ENCODE assay signal across 1 cellular context in the genomic region with DNA sequence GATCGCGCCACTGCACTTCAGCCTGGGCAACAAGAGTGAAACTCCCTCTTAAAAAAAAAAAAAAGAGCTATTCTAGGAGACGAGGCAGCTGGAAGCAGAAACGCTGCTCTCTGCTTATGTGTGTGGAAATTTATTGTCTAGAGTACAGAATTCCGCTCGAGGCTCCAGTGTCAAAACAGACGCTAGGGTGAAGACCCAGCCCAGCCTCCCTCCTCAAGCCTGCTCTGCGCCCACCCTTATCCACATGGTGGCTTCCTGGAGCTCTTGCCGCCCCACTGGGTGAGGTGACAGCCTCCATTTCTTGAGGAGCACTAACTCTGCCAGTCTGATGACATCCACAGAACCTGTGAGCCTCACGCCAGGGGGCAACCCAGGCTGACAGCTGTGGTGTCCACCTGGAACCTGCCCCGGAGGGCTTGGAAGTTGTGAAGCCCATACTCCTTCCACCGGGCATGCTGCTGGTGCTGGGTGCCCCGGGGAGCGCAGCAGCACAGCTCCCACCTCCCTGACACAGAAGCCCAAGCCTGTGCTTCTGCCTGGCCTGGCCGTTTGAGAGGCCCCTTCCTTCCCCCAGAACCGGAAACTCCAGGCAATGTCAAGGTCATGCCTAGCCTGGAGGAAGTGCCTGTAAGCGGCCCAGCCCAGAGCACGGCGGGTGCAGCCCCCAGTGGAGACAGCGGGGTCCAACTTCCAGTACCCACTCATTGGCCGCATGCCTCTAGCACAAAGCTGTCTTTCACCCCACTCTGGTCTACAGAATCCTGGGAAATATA.
TF ChIP-seq lines count a peak whose summit lies in the region.

No MANE protein-coding gene starts in this region.

TF ChIP-seq in HepG2, 621 proteins besides CTCF, POLR2A, EP300 and RAD21 (continued from another document and continues in another):
- TF ChIP-seq, protein P1, sequence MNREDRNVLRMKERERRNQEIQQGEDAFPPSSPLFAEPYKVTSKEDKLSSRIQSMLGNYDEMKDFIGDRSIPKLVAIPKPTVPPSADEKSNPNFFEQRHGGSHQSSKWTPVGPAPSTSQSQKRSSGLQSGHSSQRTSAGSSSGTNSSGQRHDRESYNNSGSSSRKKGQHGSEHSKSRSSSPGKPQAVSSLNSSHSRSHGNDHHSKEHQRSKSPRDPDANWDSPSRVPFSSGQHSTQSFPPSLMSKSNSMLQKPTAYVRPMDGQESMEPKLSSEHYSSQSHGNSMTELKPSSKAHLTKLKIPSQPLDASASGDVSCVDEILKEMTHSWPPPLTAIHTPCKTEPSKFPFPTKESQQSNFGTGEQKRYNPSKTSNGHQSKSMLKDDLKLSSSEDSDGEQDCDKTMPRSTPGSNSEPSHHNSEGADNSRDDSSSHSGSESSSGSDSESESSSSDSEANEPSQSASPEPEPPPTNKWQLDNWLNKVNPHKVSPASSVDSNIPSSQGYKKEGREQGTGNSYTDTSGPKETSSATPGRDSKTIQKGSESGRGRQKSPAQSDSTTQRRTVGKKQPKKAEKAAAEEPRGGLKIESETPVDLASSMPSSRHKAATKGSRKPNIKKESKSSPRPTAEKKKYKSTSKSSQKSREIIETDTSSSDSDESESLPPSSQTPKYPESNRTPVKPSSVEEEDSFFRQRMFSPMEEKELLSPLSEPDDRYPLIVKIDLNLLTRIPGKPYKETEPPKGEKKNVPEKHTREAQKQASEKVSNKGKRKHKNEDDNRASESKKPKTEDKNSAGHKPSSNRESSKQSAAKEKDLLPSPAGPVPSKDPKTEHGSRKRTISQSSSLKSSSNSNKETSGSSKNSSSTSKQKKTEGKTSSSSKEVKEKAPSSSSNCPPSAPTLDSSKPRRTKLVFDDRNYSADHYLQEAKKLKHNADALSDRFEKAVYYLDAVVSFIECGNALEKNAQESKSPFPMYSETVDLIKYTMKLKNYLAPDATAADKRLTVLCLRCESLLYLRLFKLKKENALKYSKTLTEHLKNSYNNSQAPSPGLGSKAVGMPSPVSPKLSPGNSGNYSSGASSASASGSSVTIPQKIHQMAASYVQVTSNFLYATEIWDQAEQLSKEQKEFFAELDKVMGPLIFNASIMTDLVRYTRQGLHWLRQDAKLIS (CRISPR knock-in tag; IDR thresholded peaks at IDR 0.05), result no peak
- TF ChIP-seq RXRA (CRISPR knock-in tag; IDR thresholded peaks at IDR 0.05), result peak; percentile 62
- no peak for TF ChIP-seq ZNF781 (CRISPR knock-in tag; IDR thresholded peaks at IDR 0.05; ENCODE audit: borderline replicate concordance, not compliant biosample characterization)
- 0 out of 2 replicates have a peak, but pooled peaks have one; percentile 13 for TF ChIP-seq ZNF333 (CRISPR knock-in tag; IDR thresholded peaks at IDR 0.05; ENCODE audit: borderline replicate concordance)
- TF ChIP-seq, protein P2, sequence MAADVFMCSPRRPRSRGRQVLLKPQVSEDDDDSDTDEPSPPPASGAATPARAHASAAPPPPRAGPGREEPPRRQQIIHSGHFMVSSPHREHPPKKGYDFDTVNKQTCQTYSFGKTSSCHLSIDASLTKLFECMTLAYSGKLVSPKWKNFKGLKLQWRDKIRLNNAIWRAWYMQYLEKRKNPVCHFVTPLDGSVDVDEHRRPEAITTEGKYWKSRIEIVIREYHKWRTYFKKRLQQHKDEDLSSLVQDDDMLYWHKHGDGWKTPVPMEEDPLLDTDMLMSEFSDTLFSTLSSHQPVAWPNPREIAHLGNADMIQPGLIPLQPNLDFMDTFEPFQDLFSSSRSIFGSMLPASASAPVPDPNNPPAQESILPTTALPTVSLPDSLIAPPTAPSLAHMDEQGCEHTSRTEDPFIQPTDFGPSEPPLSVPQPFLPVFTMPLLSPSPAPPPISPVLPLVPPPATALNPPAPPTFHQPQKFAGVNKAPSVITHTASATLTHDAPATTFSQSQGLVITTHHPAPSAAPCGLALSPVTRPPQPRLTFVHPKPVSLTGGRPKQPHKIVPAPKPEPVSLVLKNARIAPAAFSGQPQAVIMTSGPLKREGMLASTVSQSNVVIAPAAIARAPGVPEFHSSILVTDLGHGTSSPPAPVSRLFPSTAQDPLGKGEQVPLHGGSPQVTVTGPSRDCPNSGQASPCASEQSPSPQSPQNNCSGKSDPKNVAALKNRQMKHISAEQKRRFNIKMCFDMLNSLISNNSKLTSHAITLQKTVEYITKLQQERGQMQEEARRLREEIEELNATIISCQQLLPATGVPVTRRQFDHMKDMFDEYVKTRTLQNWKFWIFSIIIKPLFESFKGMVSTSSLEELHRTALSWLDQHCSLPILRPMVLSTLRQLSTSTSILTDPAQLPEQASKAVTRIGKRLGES (CRISPR knock-in tag; IDR thresholded peaks at IDR 0.05; ENCODE audit: borderline replicate concordance), result no peak
- TF ChIP-seq, protein P3, sequence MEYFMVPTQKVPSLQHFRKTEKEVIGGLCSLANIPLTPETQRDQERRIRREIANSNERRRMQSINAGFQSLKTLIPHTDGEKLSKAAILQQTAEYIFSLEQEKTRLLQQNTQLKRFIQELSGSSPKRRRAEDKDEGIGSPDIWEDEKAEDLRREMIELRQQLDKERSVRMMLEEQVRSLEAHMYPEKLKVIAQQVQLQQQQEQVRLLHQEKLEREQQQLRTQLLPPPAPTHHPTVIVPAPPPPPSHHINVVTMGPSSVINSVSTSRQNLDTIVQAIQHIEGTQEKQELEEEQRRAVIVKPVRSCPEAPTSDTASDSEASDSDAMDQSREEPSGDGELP (IDR thresholded peaks at IDR 0.05; ENCODE audit: borderline replicate concordance, low read depth), result no peak
- TF ChIP-seq ZNF644 (CRISPR knock-in tag; IDR thresholded peaks at IDR 0.05; ENCODE audit: low read depth), result no peak
- no peak for TF ChIP-seq HOXA5 (CRISPR knock-in tag; IDR thresholded peaks at IDR 0.05)
- no peak for TF ChIP-seq PHF5A (CRISPR knock-in tag; IDR thresholded peaks at IDR 0.05; ENCODE audit: low read depth, unreplicated experiment)
- no peak for TF ChIP-seq ZKSCAN1 (IDR thresholded peaks at IDR 0.05; ENCODE audit: low read length)
- TF ChIP-seq, protein P4, sequence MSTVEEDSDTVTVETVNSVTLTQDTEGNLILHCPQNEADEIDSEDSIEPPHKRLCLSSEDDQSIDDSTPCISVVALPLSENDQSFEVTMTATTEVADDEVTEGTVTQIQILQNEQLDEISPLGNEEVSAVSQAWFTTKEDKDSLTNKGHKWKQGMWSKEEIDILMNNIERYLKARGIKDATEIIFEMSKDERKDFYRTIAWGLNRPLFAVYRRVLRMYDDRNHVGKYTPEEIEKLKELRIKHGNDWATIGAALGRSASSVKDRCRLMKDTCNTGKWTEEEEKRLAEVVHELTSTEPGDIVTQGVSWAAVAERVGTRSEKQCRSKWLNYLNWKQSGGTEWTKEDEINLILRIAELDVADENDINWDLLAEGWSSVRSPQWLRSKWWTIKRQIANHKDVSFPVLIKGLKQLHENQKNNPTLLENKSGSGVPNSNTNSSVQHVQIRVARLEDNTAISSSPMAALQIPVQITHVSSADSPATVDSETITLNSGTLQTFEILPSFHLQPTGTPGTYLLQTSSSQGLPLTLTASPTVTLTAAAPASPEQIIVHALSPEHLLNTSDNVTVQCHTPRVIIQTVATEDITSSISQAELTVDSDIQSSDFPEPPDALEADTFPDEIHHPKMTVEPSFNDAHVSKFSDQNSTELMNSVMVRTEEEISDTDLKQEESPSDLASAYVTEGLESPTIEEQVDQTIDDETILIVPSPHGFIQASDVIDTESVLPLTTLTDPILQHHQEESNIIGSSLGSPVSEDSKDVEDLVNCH (CRISPR knock-in tag; IDR thresholded peaks at IDR 0.05), result no peak
- TF ChIP-seq, protein P5, sequence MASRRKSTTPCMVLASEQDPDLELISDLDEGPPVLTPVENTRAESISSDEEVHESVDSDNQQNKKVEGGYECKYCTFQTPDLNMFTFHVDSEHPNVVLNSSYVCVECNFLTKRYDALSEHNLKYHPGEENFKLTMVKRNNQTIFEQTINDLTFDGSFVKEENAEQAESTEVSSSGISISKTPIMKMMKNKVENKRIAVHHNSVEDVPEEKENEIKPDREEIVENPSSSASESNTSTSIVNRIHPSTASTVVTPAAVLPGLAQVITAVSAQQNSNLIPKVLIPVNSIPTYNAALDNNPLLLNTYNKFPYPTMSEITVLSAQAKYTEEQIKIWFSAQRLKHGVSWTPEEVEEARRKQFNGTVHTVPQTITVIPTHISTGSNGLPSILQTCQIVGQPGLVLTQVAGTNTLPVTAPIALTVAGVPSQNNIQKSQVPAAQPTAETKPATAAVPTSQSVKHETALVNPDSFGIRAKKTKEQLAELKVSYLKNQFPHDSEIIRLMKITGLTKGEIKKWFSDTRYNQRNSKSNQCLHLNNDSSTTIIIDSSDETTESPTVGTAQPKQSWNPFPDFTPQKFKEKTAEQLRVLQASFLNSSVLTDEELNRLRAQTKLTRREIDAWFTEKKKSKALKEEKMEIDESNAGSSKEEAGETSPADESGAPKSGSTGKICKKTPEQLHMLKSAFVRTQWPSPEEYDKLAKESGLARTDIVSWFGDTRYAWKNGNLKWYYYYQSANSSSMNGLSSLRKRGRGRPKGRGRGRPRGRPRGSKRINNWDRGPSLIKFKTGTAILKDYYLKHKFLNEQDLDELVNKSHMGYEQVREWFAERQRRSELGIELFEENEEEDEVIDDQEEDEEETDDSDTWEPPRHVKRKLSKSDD (CRISPR knock-in tag; IDR thresholded peaks at IDR 0.05; ENCODE audit: low read depth), result no peak
- no peak for TF ChIP-seq ZNF772 (CRISPR knock-in tag; IDR thresholded peaks at IDR 0.05)
- no peak for TF ChIP-seq PAF1 (CRISPR knock-in tag; IDR thresholded peaks at IDR 0.05)
- no peak for TF ChIP-seq CHD4 (IDR thresholded peaks at IDR 0.05; ENCODE audit: borderline replicate concordance, low read length)
- no peak for TF ChIP-seq ZBTB8A (CRISPR knock-in tag; IDR thresholded peaks at IDR 0.05; ENCODE audit: borderline replicate concordance, low read depth)
- no peak for TF ChIP-seq ZNF234 (CRISPR knock-in tag; conservative IDR thresholded peaks at IDR 0.05)
- TF ChIP-seq, protein P6, sequence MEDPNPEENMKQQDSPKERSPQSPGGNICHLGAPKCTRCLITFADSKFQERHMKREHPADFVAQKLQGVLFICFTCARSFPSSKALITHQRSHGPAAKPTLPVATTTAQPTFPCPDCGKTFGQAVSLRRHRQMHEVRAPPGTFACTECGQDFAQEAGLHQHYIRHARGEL (CRISPR knock-in tag; IDR thresholded peaks at IDR 0.05), result no peak
- TF ChIP-seq ARNT (IDR thresholded peaks at IDR 0.05), result no peak
- TF ChIP-seq ZNF83 (CRISPR knock-in tag; IDR thresholded peaks at IDR 0.05; ENCODE audit: borderline replicate concordance), result no peak
- peak; percentile 62; the same call in 1 of the 2 replicates for TF ChIP-seq ZNF552 (CRISPR knock-in tag; IDR thresholded peaks at IDR 0.05; ENCODE audit: borderline replicate concordance)
- TF ChIP-seq, protein P7, sequence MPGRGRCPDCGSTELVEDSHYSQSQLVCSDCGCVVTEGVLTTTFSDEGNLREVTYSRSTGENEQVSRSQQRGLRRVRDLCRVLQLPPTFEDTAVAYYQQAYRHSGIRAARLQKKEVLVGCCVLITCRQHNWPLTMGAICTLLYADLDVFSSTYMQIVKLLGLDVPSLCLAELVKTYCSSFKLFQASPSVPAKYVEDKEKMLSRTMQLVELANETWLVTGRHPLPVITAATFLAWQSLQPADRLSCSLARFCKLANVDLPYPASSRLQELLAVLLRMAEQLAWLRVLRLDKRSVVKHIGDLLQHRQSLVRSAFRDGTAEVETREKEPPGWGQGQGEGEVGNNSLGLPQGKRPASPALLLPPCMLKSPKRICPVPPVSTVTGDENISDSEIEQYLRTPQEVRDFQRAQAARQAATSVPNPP (CRISPR knock-in tag; IDR thresholded peaks at IDR 0.05), result no peak
- no peak for TF ChIP-seq ZNF547 (CRISPR knock-in tag; IDR thresholded peaks at IDR 0.05)
- no peak for TF ChIP-seq PAX8 (CRISPR knock-in tag; IDR thresholded peaks at IDR 0.05; ENCODE audit: borderline replicate concordance)
- TF ChIP-seq U2AF1 (optimal IDR thresholded peaks at IDR 0.05; ENCODE audit: low read depth, low read length), result no peak
- TF ChIP-seq ZNF543 (CRISPR knock-in tag; IDR thresholded peaks at IDR 0.05), result no peak
- TF ChIP-seq, protein P8, sequence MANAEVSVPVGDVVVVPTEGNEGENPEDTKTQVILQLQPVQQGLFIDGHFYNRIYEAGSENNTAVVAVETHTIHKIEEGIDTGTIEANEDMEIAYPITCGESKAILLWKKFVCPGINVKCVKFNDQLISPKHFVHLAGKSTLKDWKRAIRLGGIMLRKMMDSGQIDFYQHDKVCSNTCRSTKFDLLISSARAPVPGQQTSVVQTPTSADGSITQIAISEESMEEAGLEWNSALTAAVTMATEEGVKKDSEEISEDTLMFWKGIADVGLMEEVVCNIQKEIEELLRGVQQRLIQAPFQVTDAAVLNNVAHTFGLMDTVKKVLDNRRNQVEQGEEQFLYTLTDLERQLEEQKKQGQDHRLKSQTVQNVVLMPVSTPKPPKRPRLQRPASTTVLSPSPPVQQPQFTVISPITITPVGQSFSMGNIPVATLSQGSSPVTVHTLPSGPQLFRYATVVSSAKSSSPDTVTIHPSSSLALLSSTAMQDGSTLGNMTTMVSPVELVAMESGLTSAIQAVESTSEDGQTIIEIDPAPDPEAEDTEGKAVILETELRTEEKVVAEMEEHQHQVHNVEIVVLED (CRISPR knock-in tag; IDR thresholded peaks at IDR 0.05; ENCODE audit: borderline replicate concordance), result 0 out of 2 replicates have a peak, but pooled peaks have one; percentile 32
- TF ChIP-seq, protein P9, sequence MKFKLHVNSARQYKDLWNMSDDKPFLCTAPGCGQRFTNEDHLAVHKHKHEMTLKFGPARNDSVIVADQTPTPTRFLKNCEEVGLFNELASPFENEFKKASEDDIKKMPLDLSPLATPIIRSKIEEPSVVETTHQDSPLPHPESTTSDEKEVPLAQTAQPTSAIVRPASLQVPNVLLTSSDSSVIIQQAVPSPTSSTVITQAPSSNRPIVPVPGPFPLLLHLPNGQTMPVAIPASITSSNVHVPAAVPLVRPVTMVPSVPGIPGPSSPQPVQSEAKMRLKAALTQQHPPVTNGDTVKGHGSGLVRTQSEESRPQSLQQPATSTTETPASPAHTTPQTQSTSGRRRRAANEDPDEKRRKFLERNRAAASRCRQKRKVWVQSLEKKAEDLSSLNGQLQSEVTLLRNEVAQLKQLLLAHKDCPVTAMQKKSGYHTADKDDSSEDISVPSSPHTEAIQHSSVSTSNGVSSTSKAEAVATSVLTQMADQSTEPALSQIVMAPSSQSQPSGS (CRISPR knock-in tag; IDR thresholded peaks at IDR 0.05), result no peak
- no peak for TF ChIP-seq ZNF577 (CRISPR knock-in tag; IDR thresholded peaks at IDR 0.05; ENCODE audit: borderline replicate concordance, low read depth)
- TF ChIP-seq ZNF33B (CRISPR knock-in tag; IDR thresholded peaks at IDR 0.05), result no peak
- no peak for TF ChIP-seq ARNT2 (CRISPR knock-in tag; IDR thresholded peaks at IDR 0.05; ENCODE audit: low read depth)
- TF ChIP-seq SMYD3 (CRISPR knock-in tag; IDR thresholded peaks at IDR 0.05), result no peak
- no peak for TF ChIP-seq BRD4 (CRISPR knock-in tag; IDR thresholded peaks at IDR 0.05)
- TF ChIP-seq CBFB (CRISPR knock-in tag; IDR thresholded peaks at IDR 0.05), result no peak
- TF ChIP-seq SNAI1 (CRISPR knock-in tag; IDR thresholded peaks at IDR 0.05; ENCODE audit: borderline replicate concordance), result no peak
